Comparison of ENCODE assay signal across 20 cellular contexts in genomic region chr17:29866746-29867404, GRCh38.
DNase-seq lines count a peak whose midpoint lies in the region; ATAC-seq, FAIRE-seq and TF ChIP-seq lines count a peak whose summit lies in the region.
"Had no signal": no experiment of that assay in that cellular context is flagged by ENCODE, and none has a peak within 500 bp of the region (broad histone marks: within the 10 kb centered on the region; RNA-seq: fewer than 3 reads in every experiment).

No MANE protein-coding gene starts in this region.

- H3K36me3 ChIP-seq in HepG2 (replicated peaks in 1 of 2; ENCODE audit: control insufficient read depth in 1 of 2, insufficient read depth in 2 of 2, low read length in 2 of 2) (no peaks in the 10 kb centered on the region), right lobe of liver (no peaks in the 10 kb centered on the region), OCI-LY1 (ENCODE audit: insufficient read depth, low read length) (no peaks in the 10 kb centered on the region), iPS-20b (ENCODE audit: insufficient read depth, low read depth, low read length) (no peaks in the 10 kb centered on the region)

- H3K27me3 Mint-ChIP-seq in activated CD8-positive, alpha-beta T cell treated with anti-CD3 and anti-CD28 coated beads, Interleukin-2, amount 10 ng/mL, durations not matched to agents 7 days and 5 days (ENCODE audit: low read depth): no peaks in the 10 kb centered on the region

- in situ Hi-C loops in HepG2 (cut with HindIII; ENCODE audit: extremely low pct_ligation_motif_present, low pct_unique_long_range_greater_than_20kb): no loop called here

- no peaks in the 10 kb centered on the region for H3K79me2 ChIP-seq in HepG2 (ENCODE audit: insufficient read depth, low read length)
- H3K79me2 ChIP-seq in OCI-LY1 (ENCODE audit: insufficient read depth, low read length): peaks cover 67% of the 10 kb centered on the region

- FAIRE-seq in HepG2 (lab: Jason Lieb, UNC): no peak
- FAIRE-seq: HTR-8/SVneo, K562 had no signal

- POLR2A ChIA-PET in HepG2 (lab: Yijun Ruan, JAX): no interaction called here
- POLR2A ChIA-PET in activated CD8-positive, alpha-beta T cell treated with anti-CD3 and anti-CD28 coated beads, Interleukin-2, amount 10 ng/mL, durations not matched to agents 7 days and 5 days (lab: Charles Lee): no interaction called here

- CTCF ChIA-PET in HepG2 (lab: Yijun Ruan, JAX; ENCODE audit: low intra/inter-chr PET ratio, low total read pairs): interaction anchor here (1.0 kb wide), 1 partner anchor 64 kb away, joined by 5 read pairs; no protein-coding TSS in a partner anchor
- CTCF ChIA-PET in activated CD8-positive, alpha-beta T cell treated with anti-CD3 and anti-CD28 coated beads, Interleukin-2, amount 10 ng/mL, durations not matched to agents 7 days and 5 days (lab: Charles Lee): interaction anchor here (0.8 to 3.4 kb wide), 4 partner anchors 59 to 497 kb away, joined by 3 to 39 read pairs (median 4); partner anchors contain the start of gene SSH2

- TF ChIP-seq EP300 in HepG2 (IDR thresholded peaks at IDR 0.05; ENCODE audit: low read depth in 2 of 2, low read length in 2 of 2): no peak
- no peak for TF ChIP-seq EP300 in HepG2 (CRISPR knock-in tag; IDR thresholded peaks at IDR 0.05; ENCODE audit: borderline replicate concordance)

- no peaks in the 10 kb centered on the region for H3K36me3 Mint-ChIP-seq in activated CD8-positive, alpha-beta T cell treated with anti-CD3 and anti-CD28 coated beads, Interleukin-2, amount 10 ng/mL, durations not matched to agents 7 days and 5 days (ENCODE audit: low read depth)

- H3K27ac Mint-ChIP-seq in activated CD8-positive, alpha-beta T cell treated with anti-CD3 and anti-CD28 coated beads, Interleukin-2, amount 10 ng/mL, durations not matched to agents 7 days and 5 days: no peak overlapping the region

- H2AFZ ChIP-seq in HepG2 (ENCODE audit: low read length) (no peak overlapping the region), OCI-LY1 (ENCODE audit: low read length) (no peak overlapping the region)

- H3K9me3 ChIP-seq in HepG2 (ENCODE audit: low read length) (no peaks in the 10 kb centered on the region), right lobe of liver (no peaks in the 10 kb centered on the region), OCI-LY1 (ENCODE audit: low read length) (no peaks in the 10 kb centered on the region), iPS-20b (ENCODE audit: insufficient read depth, low read depth, low read length) (no peaks in the 10 kb centered on the region)
- H3K9me3 ChIP-seq: Caco-2 had no signal

- no peak for TF ChIP-seq RAD21 in HepG2 (CRISPR knock-in tag; IDR thresholded peaks at IDR 0.05)

- no peak for TF ChIP-seq CTCF in HepG2 (CRISPR knock-in tag; IDR thresholded peaks at IDR 0.05)
- no peak for TF ChIP-seq CTCF in right lobe of liver (IDR thresholded peaks at IDR 0.05)
- no peak for TF ChIP-seq CTCF in OCI-LY1 (IDR thresholded peaks at IDR 0.05; ENCODE audit: low read length)

- H3K4me3 ChIP-seq in HepG2 (replicated peaks in 1 of 3; ENCODE audit: insufficient read depth in 1 of 3, low read depth in 2 of 3, low read length in 3 of 3) (no peak overlapping the region), right lobe of liver (no peak overlapping the region), OCI-LY1 (ENCODE audit: low read depth, low read length, poor library complexity, severe bottlenecking) (no peak overlapping the region), iPS-20b (ENCODE audit: low read length) (no peak overlapping the region)
- H3K4me3 ChIP-seq: K562 had no signal

- TF ChIP-seq POLR2A in HepG2 (IDR thresholded peaks at IDR 0.05; ENCODE audit: insufficient read depth in 1 of 2, low read depth in 2 of 2, low read length in 2 of 2) (no peak), right lobe of liver (IDR thresholded peaks at IDR 0.05) (no peak)

- peaks cover 8% of the 10 kb centered on the region for H3K4me1 Mint-ChIP-seq in activated CD8-positive, alpha-beta T cell treated with anti-CD3 and anti-CD28 coated beads, Interleukin-2, amount 10 ng/mL, durations not matched to agents 7 days and 5 days (ENCODE audit: low read depth)

- H3K9ac ChIP-seq in HepG2 (ENCODE audit: insufficient read depth, low read depth, low read length) (no peak overlapping the region), OCI-LY1 (ENCODE audit: low read length) (peak overlapping the region; percentile 25; the same call in 1 of the 2 replicates), iPS-20b (ENCODE audit: low read depth, low read length) (peak overlapping the region; percentile 46)

- DNase-seq in HepG2 (ENCODE audit: low spot score): no peak
- DNase-seq in right lobe of liver: no peak
- DNase-seq in activated CD8-positive, alpha-beta T cell treated with anti-CD3 and anti-CD28 coated beads, Interleukin-2, amount 10 ng/mL, durations not matched to agents 7 days and 5 days: no peak
- DNase-seq in activated CD4-positive, alpha-beta T cell treated with anti-CD3 and anti-CD28 coated beads, Interleukin-2, amount 50 U/mL, for 1 hour: no peak
- DNase-seq in MV-4-11 (lab: John Stamatoyannopoulos, UW): no peak
- DNase-seq: Caco-2, DMS153, EL, NCI-H1436, NCI-H2029, NCI-H510A, NCI-H774 had no signal

- H3K9me2 ChIP-seq in OCI-LY1 (ENCODE audit: low read depth, low read length): no peaks in the 10 kb centered on the region

- no peak overlapping the region for H3K4me3 Mint-ChIP-seq in activated CD8-positive, alpha-beta T cell treated with anti-CD3 and anti-CD28 coated beads, Interleukin-2, amount 10 ng/mL, durations not matched to agents 7 days and 5 days

- no peak overlapping the region for H3K27ac ChIP-seq in HepG2 (ENCODE audit: extremely low read length, insufficient read depth, low read length)
- H3K27ac ChIP-seq in right lobe of liver: no peak overlapping the region
- peak overlapping the region; percentile 44 for H3K27ac ChIP-seq in OCI-LY1 (ENCODE audit: low read depth, low read length, poor library complexity, severe bottlenecking)
- no peak overlapping the region for H3K27ac ChIP-seq in iPS-20b (ENCODE audit: low read length)
- H3K27ac ChIP-seq: C4-2B, HL-60 had no signal

- no TSS peak for BruUV-seq in HepG2 (replicated peaks; lab: Mats Ljungman, UMichigan)

- ATAC-seq in HepG2 (no peak), right lobe of liver (no peak), HG03039 (IDR thresholded peaks at IDR 0.05; ENCODE audit: unreplicated experiment) (no peak)
- no peak for ATAC-seq in activated CD8-positive, alpha-beta T cell treated with anti-CD3 and anti-CD28 coated beads, Interleukin-2, amount 10 ng/mL, durations not matched to agents 7 days and 5 days
- ATAC-seq: HCT116, K562 had no signal

- H4K20me1 ChIP-seq in HepG2 (ENCODE audit: insufficient read depth, low read length) (no peaks in the 10 kb centered on the region), OCI-LY1 (ENCODE audit: insufficient read depth, low read length) (no peaks in the 10 kb centered on the region)

- intact Hi-C loops in HepG2 (cut with micrococcal nuclease; ENCODE audit: unreplicated experiment) (no loop called here), right lobe of liver (cut with DNase I) (no loop called here)

- 97% methylated on average over 5 of the region's 5 CpGs for WGBS in HepG2 (ENCODE audit: low lambda C conversion rate)
- WGBS in right lobe of liver (ENCODE audit: insufficient coverage, low coverage, low lambda C conversion rate, missing lambda C conversion rate): 85% methylated on average over 5 of the region's 5 CpGs

- H3K4me1 ChIP-seq in HepG2 (ENCODE audit: insufficient read depth, low read length): peaks cover 14% of the 10 kb centered on the region
- H3K4me1 ChIP-seq in right lobe of liver: peaks cover 0 to 7% (median 0%) of the 10 kb centered on the region in 4 donors
- peaks cover 51% of the 10 kb centered on the region for H3K4me1 ChIP-seq in OCI-LY1 (ENCODE audit: insufficient read depth, low read length, severe bottlenecking)
- H3K4me1 ChIP-seq in iPS-20b (ENCODE audit: insufficient read depth, low read length): peaks cover 21% of the 10 kb centered on the region; the same call in 1 of the 2 replicates
- H3K4me1 ChIP-seq: Caco-2 had no signal

- H3F3A ChIP-seq in OCI-LY1 (ENCODE audit: insufficient read depth, low read length): no peaks in the 10 kb centered on the region

- H3K4me2 ChIP-seq in HepG2 (ENCODE audit: low read depth, low read length): no peak overlapping the region
- H3K4me2 ChIP-seq in OCI-LY1 (ENCODE audit: low read length): peak overlapping the region; percentile 20; the same call in 1 of the 2 replicates

- H3K9me3 Mint-ChIP-seq in activated CD8-positive, alpha-beta T cell treated with anti-CD3 and anti-CD28 coated beads, Interleukin-2, amount 10 ng/mL, durations not matched to agents 7 days and 5 days (ENCODE audit: insufficient read depth): no peaks in the 10 kb centered on the region

- H3K27me3 ChIP-seq in HepG2 (ENCODE audit: control insufficient read depth in 1 of 2, insufficient read depth in 2 of 2, low read length in 2 of 2): no peaks in the 10 kb centered on the region
- no peaks in the 10 kb centered on the region for H3K27me3 ChIP-seq in right lobe of liver
- H3K27me3 ChIP-seq in OCI-LY1 (ENCODE audit: insufficient read depth, low read length): no peaks in the 10 kb centered on the region
- H3K27me3 ChIP-seq in iPS-20b (ENCODE audit: insufficient read depth, low read length): no peaks in the 10 kb centered on the region

TF ChIP-seq in HepG2, 621 proteins besides CTCF, POLR2A, EP300 and RAD21:
- TF ChIP-seq ZNF652 (CRISPR knock-in tag; IDR thresholded peaks at IDR 0.05; ENCODE audit: borderline replicate concordance, low read depth) (peak; percentile 40; the same call in 1 of the 2 replicates), ETS1 (CRISPR knock-in tag; IDR thresholded peaks at IDR 0.05) (no peak)
